Comparison of ENCODE assay signal across 1 cellular context in genomic region chr1:37472994-37473393, GRCh38.
TF ChIP-seq lines count a peak whose summit lies in the region.

No MANE protein-coding gene starts in this region.

TF ChIP-seq in A549, 52 proteins besides CTCF, POLR2A, EP300 and RAD21:
- TF ChIP-seq RNF2 (IDR thresholded peaks at IDR 0.05; ENCODE audit: borderline replicate concordance, low read depth) (no peak), JUN (IDR thresholded peaks at IDR 0.05) (no peak), KDM5A (IDR thresholded peaks at IDR 0.05) (no peak), CHD2 (IDR thresholded peaks at IDR 0.05; ENCODE audit: low read length, partially characterized antibody) (no peak), EHMT2 (IDR thresholded peaks at IDR 0.05; ENCODE audit: low read depth) (no peak), TFCP2L1 (CRISPR knock-in tag; IDR thresholded peaks at IDR 0.05) (no peak), PBX3 (IDR thresholded peaks at IDR 0.05) (no peak), ZSCAN20 (CRISPR knock-in tag; IDR thresholded peaks at IDR 0.05) (no peak), FOSL2 (IDR thresholded peaks at IDR 0.05) (no peak), FOSL2 (CRISPR knock-in tag; IDR thresholded peaks at IDR 0.05) (no peak), BHLHE40 (IDR thresholded peaks at IDR 0.05; ENCODE audit: low read depth, low read length) (no peak), CEBPB (IDR thresholded peaks at IDR 0.05) (no peak), CBX8 (IDR thresholded peaks at IDR 0.05) (no peak)
